In the genomic region with DNA sequence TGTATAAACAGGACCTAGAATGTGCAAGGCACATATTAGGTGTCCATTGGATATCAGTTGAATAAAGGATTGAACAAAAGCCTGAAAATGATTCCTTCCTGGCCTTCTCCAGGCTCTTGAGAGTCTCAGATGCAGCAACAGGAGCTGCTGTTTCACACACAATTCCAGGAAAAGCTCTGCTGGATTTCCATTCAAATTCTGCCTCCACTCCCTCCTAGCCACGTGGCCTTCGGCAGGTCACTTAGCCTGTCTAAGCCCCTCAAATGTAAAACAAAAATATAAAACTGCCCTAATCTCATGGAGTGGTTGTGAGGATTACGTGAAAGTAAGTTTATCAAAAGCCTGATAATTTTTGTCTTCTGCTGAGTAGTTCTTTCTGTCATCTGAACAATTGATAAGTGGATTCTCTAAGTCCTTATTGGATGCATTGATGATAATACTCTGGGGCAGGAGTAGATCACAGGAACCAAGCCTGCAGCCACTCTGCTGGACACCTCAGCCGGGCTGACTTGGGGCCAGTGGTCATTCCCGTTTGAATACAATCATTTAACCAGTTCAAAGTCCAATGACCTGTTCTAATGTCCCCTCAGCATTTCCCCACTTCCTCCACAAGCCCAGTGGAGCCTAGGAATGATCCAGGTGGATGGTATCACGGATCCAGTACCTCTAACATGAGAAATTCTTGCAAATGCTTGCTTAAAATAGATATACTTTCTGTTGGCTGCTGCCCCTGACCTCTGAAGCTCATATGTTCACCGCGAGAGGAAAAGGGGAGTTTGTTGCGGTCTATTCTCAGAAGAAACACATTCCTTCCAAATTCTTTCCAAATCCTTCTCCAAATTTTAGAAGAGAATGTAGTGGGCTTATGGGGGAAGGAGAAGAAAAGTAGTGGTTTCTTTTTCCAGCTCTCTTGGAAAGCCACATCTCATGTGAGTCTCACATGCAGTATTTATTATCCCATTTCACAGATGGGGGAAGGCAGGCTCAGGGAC, we compare ENCODE assay signal across 18 cellular contexts.
"Had no signal": no experiment of that assay in that cellular context is flagged by ENCODE, and none has a peak within 500 bp of the region (broad histone marks: within the 10 kb centered on the region; RNA-seq: fewer than 3 reads in every experiment).

No MANE protein-coding gene starts in this region.

- H3K4me1 ChIP-seq: adrenal gland had no signal

- DNase-seq: activated CD4-positive, alpha-beta T cell treated with anti-CD3 and anti-CD28 coated beads, Interleukin-2, amount 50 U/mL, for 48 hours; activated CD8-positive, alpha-beta memory T cell treated with anti-CD3 and anti-CD28 coated beads, Interleukin-2, amount 10 ng/mL, durations not matched to agents 7 days and 5 days; activated effector memory CD4-positive, alpha-beta T cell treated with Interleukin-2 at 50 U/mL for 16 hours; activated naive CD4-positive, alpha-beta T cell treated with anti-CD3 and anti-CD28 coated beads, Interleukin-2, amount 50 U/mL, for 16 hours; activated T-cell treated with anti-CD3 and anti-CD28 coated beads, Interleukin-2, amount 50 U/mL, for 1 hour; adrenal gland; effector memory CD8-positive, alpha-beta T cell; left ventricle myocardium superior; mesenchymal stem cell; natural killer cell; small intestine; stomach; testis; upper lobe of right lung had no signal

- H3K4me3 ChIP-seq: adrenal gland, hepatocyte, stomach, testis, upper lobe of right lung had no signal

- ATAC-seq: activated CD8-positive, alpha-beta memory T cell treated with anti-CD3 and anti-CD28 coated beads, Interleukin-2, amount 10 ng/mL, durations not matched to agents 7 days and 5 days; effector memory CD8-positive, alpha-beta T cell; left ventricle myocardium superior; natural killer cell; upper lobe of right lung had no signal

- H3K36me3 ChIP-seq: adrenal gland, stomach, upper lobe of right lung had no signal

- H3K27ac ChIP-seq: epithelial cell of prostate, hepatocyte, stomach, testis, upper lobe of right lung, VCaP had no signal

- FAIRE-seq: keratinocyte, small intestine had no signal

- H3K27me3 ChIP-seq: adrenal gland, hepatocyte, testis had no signal

- H3K9me3 ChIP-seq: adrenal gland, stomach, testis, upper lobe of right lung had no signal
